Comparison of ENCODE assay signal across 1 cellular context in the genomic region with DNA sequence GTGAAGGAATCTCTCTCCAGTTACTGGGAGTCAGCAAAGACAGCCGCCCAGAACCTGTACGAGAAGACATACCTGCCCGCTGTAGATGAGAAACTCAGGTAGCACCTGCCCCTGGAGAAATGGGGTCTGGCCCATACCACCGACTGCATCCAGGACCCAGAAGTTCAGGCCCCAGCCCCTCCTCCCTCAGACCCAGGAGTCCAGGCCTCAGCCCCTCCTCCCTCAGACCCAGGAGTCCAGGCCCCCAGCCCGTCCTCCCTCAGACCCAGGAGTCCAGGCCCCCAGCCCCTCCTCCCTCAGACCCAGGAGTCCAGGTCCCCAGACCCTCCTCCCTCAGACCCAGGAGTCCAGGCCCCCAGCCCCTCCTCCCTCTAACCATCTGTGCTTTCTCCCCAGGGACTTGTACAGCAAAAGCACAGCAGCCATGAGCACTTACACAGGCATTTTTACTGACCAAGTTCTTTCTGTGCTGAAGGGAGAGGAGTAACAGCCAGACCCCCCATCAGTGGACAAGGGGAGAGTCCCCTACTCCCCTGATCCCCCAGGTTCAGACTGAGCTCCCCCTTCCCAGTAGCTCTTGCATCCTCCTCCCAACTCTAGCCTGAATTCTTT.
TF ChIP-seq lines count a peak whose summit lies in the region.

No MANE protein-coding gene starts in this region.

TF ChIP-seq in HepG2, 621 proteins besides CTCF, POLR2A, EP300 and RAD21:
- no peak for TF ChIP-seq SMC3 (IDR thresholded peaks at IDR 0.05; ENCODE audit: low read length)
- TF ChIP-seq ZSCAN22 (CRISPR knock-in tag; IDR thresholded peaks at IDR 0.05): peak; percentile 93; the same call in 1 of the 2 replicates
TF ChIP-seq in HepG2: peak in this region for 1.
